1 cellular context compared by ENCODE assay signal in the genomic region with DNA sequence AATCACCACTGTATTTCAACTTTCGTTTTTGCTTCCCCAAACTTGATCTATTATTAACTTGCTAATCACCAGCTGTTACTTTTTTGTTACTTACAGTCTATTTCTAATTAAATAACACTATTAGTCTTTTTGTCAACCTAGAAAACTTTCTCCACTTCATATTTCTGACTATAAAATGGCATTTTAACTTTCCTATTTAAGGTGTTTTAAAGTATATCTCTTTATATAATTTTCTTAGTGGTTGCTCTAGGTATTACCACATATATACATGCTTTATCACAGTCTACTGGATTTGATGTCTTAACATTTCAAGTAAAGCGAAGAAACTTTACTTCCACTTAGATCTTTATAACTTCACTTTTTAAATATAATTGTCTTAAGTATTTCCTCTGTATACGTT.
TF ChIP-seq lines count a peak whose summit lies in the region.

No MANE protein-coding gene starts in this region.

TF ChIP-seq in SK-N-SH treated with all-trans-retinoic acid at 6 μM for 48 hours, 23 proteins besides CTCF, POLR2A, EP300 and RAD21 (continued from another document):
- TF ChIP-seq, protein P1, sequence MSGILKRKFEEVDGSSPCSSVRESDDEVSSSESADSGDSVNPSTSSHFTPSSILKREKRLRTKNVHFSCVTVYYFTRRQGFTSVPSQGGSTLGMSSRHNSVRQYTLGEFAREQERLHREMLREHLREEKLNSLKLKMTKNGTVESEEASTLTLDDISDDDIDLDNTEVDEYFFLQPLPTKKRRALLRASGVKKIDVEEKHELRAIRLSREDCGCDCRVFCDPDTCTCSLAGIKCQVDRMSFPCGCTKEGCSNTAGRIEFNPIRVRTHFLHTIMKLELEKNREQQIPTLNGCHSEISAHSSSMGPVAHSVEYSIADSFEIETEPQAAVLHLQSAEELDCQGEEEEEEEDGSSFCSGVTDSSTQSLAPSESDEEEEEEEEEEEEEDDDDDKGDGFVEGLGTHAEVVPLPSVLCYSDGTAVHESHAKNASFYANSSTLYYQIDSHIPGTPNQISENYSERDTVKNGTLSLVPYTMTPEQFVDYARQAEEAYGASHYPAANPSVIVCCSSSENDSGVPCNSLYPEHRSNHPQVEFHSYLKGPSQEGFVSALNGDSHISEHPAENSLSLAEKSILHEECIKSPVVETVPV (CRISPR knock-in tag; IDR thresholded peaks at IDR 0.05), result no peak
- TF ChIP-seq ESRRG (CRISPR knock-in tag; IDR thresholded peaks at IDR 0.05) (no peak), TSHZ2 (CRISPR knock-in tag; IDR thresholded peaks at IDR 0.05) (no peak)
